Comparison of ENCODE assay signal across 19 cellular contexts in genomic region chr3:180253283-180253682, GRCh38.
DNase-seq lines count a peak whose midpoint lies in the region; ATAC-seq and TF ChIP-seq lines count a peak whose summit lies in the region.
"Had no signal": no experiment of that assay in that cellular context is flagged by ENCODE, and none has a peak within 500 bp of the region (broad histone marks: within the 10 kb centered on the region; RNA-seq: fewer than 3 reads in every experiment).

No MANE protein-coding gene starts in this region.

- H3K9me3 ChIP-seq in tibial artery (no peaks in the 10 kb centered on the region), uterus (no peaks in the 10 kb centered on the region)
- H3K9me3 ChIP-seq: Caco-2, SK-N-SH had no signal

- DNase-seq in AG10803 (ENCODE audit: low read depth): peak; percentile 30
- DNase-seq in LHCN-M2 (ENCODE audit: low read depth): peak; percentile 15
- peak; percentile 1 for DNase-seq in amniotic epithelial cell (ENCODE audit: low read depth)
- peak; percentile 20 for DNase-seq in fibroblast of peridontal ligament (ENCODE audit: extremely low read depth)
- DNase-seq in tibial artery: no peak
- no peak for DNase-seq in uterus
- DNase-seq in NCI-H2107 (lab: John Stamatoyannopoulos, UW): no peak
- DNase-seq: Caco-2; CD4-positive, alpha-beta T cell; GF-D8; NCI-H1436; NCI-H1930; NCI-H446 treated with DMSO at 0.1 percent for 48 hours; NK-92 treated with Interleukin-12 subunit alpha and Interleukin-12 subunit beta, amount 100 ng/mL, for 24 hours; SK-N-SH had no signal

- intact Hi-C loops in tibial artery (cut with DNase I; ENCODE audit: low total_unique reads) (no loop called here), uterus (cut with DNase I; ENCODE audit: low total_unique reads) (no loop called here)

- no peaks in the 10 kb centered on the region for H3K36me3 ChIP-seq in tibial artery
- no peaks in the 10 kb centered on the region for H3K36me3 ChIP-seq in uterus

- TF ChIP-seq CTCF in AG10803 (conservative IDR thresholded peaks at IDR 0.05; ENCODE audit: low read length) (no peak), tibial artery (IDR thresholded peaks at IDR 0.05) (no peak), uterus (IDR thresholded peaks at IDR 0.05) (no peak)

- H3K27me3 ChIP-seq in tibial artery (no peaks in the 10 kb centered on the region), uterus (no peaks in the 10 kb centered on the region)

- no peak for TF ChIP-seq POLR2A in uterus (IDR thresholded peaks at IDR 0.05)

- no peak for ATAC-seq in GM18858 (IDR thresholded peaks at IDR 0.05; ENCODE audit: unreplicated experiment)
- ATAC-seq: GM12878, GM23338, K562 had no signal

- no peak overlapping the region for H3K4me3 ChIP-seq in AG10803 (ENCODE audit: low read length)
- H3K4me3 ChIP-seq in tibial artery: no peak overlapping the region
- H3K4me3 ChIP-seq in uterus: no peak overlapping the region
- H3K4me3 ChIP-seq: GM12878, GM23338, K562 had no signal

- H3K27ac ChIP-seq in tibial artery (no peak overlapping the region), uterus (no peak overlapping the region)

- no peaks in the 10 kb centered on the region for H3K4me1 ChIP-seq in tibial artery
- no peaks in the 10 kb centered on the region for H3K4me1 ChIP-seq in uterus
- H3K4me1 ChIP-seq: Caco-2 had no signal

Comparison
In these comparisons a context has a peak if more than half of its experiments do, and no peak if none do; other contexts are left out.
1. DNase-seq: peak in AG10803 (single experiment), LHCN-M2 (single experiment), amniotic epithelial cell (single experiment) and fibroblast of peridontal ligament (single experiment); none in tibial artery (0 of 2), uterus (0 of 2) and NCI-H2107 (single experiment).